Comparison of ENCODE assay signal across 8 cellular contexts in the genomic region with DNA sequence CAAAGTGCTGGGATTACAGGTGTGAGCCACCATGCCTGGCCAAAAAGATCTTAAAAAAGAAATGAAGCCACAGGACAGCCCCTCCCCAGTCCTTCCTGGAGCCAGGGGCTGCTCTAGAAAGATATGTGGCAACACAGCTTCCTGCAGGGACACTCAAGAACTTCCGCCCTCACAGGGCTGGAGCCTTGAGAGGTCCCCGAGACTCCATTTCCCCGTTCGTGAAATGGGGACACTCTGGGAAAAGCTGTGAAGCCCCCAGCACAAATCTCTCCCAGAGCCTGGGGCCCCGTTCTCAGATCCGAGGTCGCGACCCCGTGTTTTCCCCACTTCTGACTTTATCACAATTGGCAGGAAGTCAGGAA. TPM values are rescaled to one million over a fixed set of nuclear protein-coding genes. Genes with fewer than 3 reads are reported as not detected.
DNase-seq lines count a peak whose midpoint lies in the region; ATAC-seq, FAIRE-seq and TF ChIP-seq lines count a peak whose summit lies in the region.

No MANE protein-coding gene starts in this region.

- H3K27ac Mint-ChIP-seq in activated CD4-positive, alpha-beta T cell treated with anti-CD3 and anti-CD28 coated beads, Interleukin-2, amount 10 ng/mL, durations not matched to agents 24 days and 14 days, result peak overlapping the region; percentile 92

- no peak for FAIRE-seq in HTR-8/SVneo (lab: Jason Lieb, UNC)

- no peaks in the 10 kb centered on the region for H3K27me3 ChIP-seq in lower lobe of right lung (ENCODE audit: low read depth)
- H3K27me3 ChIP-seq in tibial artery, result no peaks in the 10 kb centered on the region

- H3K4me3 ChIP-seq in lower lobe of right lung, result peak overlapping the region; percentile 30
- peak overlapping the region; percentile 17 to 33 for H3K4me3 ChIP-seq in tibial artery

- intact Hi-C loops in activated CD4-positive, alpha-beta T cell treated with anti-CD3 and anti-CD28 coated beads, Interleukin-2, amount 10 ng/mL, durations not matched to agents 24 days and 14 days (cut with micrococcal nuclease), result loop anchor here (5.0 kb wide), 2 partner anchors 34 to 91 kb away; partner anchors contain the start of gene ARHGAP45
- intact Hi-C loops in lower lobe of right lung (cut with DNase I) (no loop called here), tibial artery (cut with DNase I; ENCODE audit: low total_unique reads) (loop anchor here (5.0 to 10.0 kb wide), 2 partner anchors 79 to 177 kb away; partner anchors contain the start of genes ARID3A, RNU6-2 and TMEM259)

- peak; percentile 71 for DNase-seq in activated CD4-positive, alpha-beta T cell treated with anti-CD3 and anti-CD28 coated beads, Interleukin-2, amount 10 ng/mL, durations not matched to agents 24 days and 14 days
- DNase-seq in activated CD4-positive, alpha-beta T cell treated with anti-CD3 and anti-CD28 coated beads for 4 hours, result no peak
- DNase-seq in lower lobe of right lung, result peak; percentile 77
- DNase-seq in tibial artery, result peak; percentile 72 to 84
- DNase-seq in DMS79 (lab: John Stamatoyannopoulos, UW), result no peak
- no peak for DNase-seq in HTR-8/SVneo (ENCODE audit: insufficient read length, low spot score)
- DNase-seq in glomerular visceral epithelial cell (ENCODE audit: extremely low spot score), result no peak

- H3K36me3 Mint-ChIP-seq in activated CD4-positive, alpha-beta T cell treated with anti-CD3 and anti-CD28 coated beads, Interleukin-2, amount 10 ng/mL, durations not matched to agents 24 days and 14 days (ENCODE audit: low read depth), result peaks cover 11% of the 10 kb centered on the region

- H3K9me3 ChIP-seq in lower lobe of right lung (no peaks in the 10 kb centered on the region), tibial artery (peaks cover 0 to 7% (median 0%) of the 10 kb centered on the region in 3 donors)

- WGBS in adipose tissue, 3 donors, result 6 to 38% (median 7%) methylated on average over 9 of the region's 9 CpGs

- H3K4me3 Mint-ChIP-seq in activated CD4-positive, alpha-beta T cell treated with anti-CD3 and anti-CD28 coated beads, Interleukin-2, amount 10 ng/mL, durations not matched to agents 24 days and 14 days, result peak overlapping the region; percentile 45

- no peaks in the 10 kb centered on the region for H3K27me3 Mint-ChIP-seq in activated CD4-positive, alpha-beta T cell treated with anti-CD3 and anti-CD28 coated beads, Interleukin-2, amount 10 ng/mL, durations not matched to agents 24 days and 14 days

- ATAC-seq in lower lobe of right lung, result peak in 1 of 2 donors; percentile 13

- TF ChIP-seq CTCF in lower lobe of right lung (IDR thresholded peaks at IDR 0.05) (no peak), tibial artery (IDR thresholded peaks at IDR 0.05) (no peak)

- peaks cover 5% of the 10 kb centered on the region for H3K36me3 ChIP-seq in lower lobe of right lung
- H3K36me3 ChIP-seq in tibial artery, result peaks cover 7 to 14% (median 12%) of the 10 kb centered on the region in 3 donors

- peak overlapping the region; percentile 70 for H3K27ac ChIP-seq in adipose tissue (ENCODE audit: low read depth, low read length)
- peak overlapping the region; percentile 92 for H3K27ac ChIP-seq in lower lobe of right lung
- H3K27ac ChIP-seq in tibial artery, result peak overlapping the region; percentile 99 to 100

- peaks cover 3% of the 10 kb centered on the region for H3K9me3 Mint-ChIP-seq in activated CD4-positive, alpha-beta T cell treated with anti-CD3 and anti-CD28 coated beads, Interleukin-2, amount 10 ng/mL, durations not matched to agents 24 days and 14 days

- H3K4me1 Mint-ChIP-seq in activated CD4-positive, alpha-beta T cell treated with anti-CD3 and anti-CD28 coated beads, Interleukin-2, amount 10 ng/mL, durations not matched to agents 24 days and 14 days, result peaks cover 45% of the 10 kb centered on the region

- H3K4me1 ChIP-seq in lower lobe of right lung (peaks cover 73% of the 10 kb centered on the region), tibial artery (peaks cover 7 to 70% (median 61%) of the 10 kb centered on the region in 4 donors)

RNA-seq across cellular contexts. Expression of gene GPX4, which starts 2.5 kb away (rescaled TPM):
- total RNA-seq in activated CD4-positive, alpha-beta T cell treated with anti-CD3 and anti-CD28 coated beads, Interleukin-2, amount 10 ng/mL, durations not matched to agents 24 days and 14 days, result 225 and 239 TPM in 2 replicates
- polyA plus RNA-seq in adipose tissue, result 1,000 to 10,000 TPM in 2 of 3 donors, 100 to 1,000 TPM in 1; 205 to 2,242 (median 1,517) TPM
- total RNA-seq in lower lobe of right lung, result 378 TPM

RNA-seq across cellular contexts. Expression of gene POLR2E, which starts 6.1 kb away (rescaled TPM):
- total RNA-seq in activated CD4-positive, alpha-beta T cell treated with anti-CD3 and anti-CD28 coated beads, Interleukin-2, amount 10 ng/mL, durations not matched to agents 24 days and 14 days, result 273 and 274 TPM in 2 replicates
- polyA plus RNA-seq in adipose tissue, result 100 to 1,000 TPM in 2 of 3 donors, 10 to 100 TPM in 1; 86.3 to 393 (median 226) TPM
- total RNA-seq in lower lobe of right lung, result 158 TPM

RNA-seq across cellular contexts. Expression of gene ARHGAP45, which starts 34.4 kb away (rescaled TPM):
- 176 and 183 TPM in 2 replicates for total RNA-seq in activated CD4-positive, alpha-beta T cell treated with anti-CD3 and anti-CD28 coated beads, Interleukin-2, amount 10 ng/mL, durations not matched to agents 24 days and 14 days
- 10 to 100 TPM; 10.1 to 22.3 (median 14.7) TPM for polyA plus RNA-seq in adipose tissue
- 83.5 TPM for total RNA-seq in lower lobe of right lung

Comparison
In these comparisons a context has a peak if more than half of its experiments do, and no peak if none do; other contexts are left out.
1. DNase-seq: peak in activated CD4-positive, alpha-beta T cell treated with anti-CD3 and anti-CD28 coated beads, Interleukin-2, amount 10 ng/mL, durations not matched to agents 24 days and 14 days (single experiment), lower lobe of right lung (single experiment) and tibial artery (2 of 2); none in activated CD4-positive, alpha-beta T cell treated with anti-CD3 and anti-CD28 coated beads for 4 hours (0 of 2), DMS79 (single experiment), HTR-8/SVneo (single experiment) and glomerular visceral epithelial cell (single experiment).
2. Peak in every context shown above with its lines, with median percentiles within 50 percentile points of each other: H3K27ac ChIP-seq.